In genomic region chr19:44111910-44112463, GRCh38 we compare ENCODE assay signal across 8 cellular contexts. TPM values are rescaled to one million over a fixed set of nuclear protein-coding genes. Genes with fewer than 3 reads are reported as not detected.
DNase-seq lines count a peak whose midpoint lies in the region; ATAC-seq, FAIRE-seq and TF ChIP-seq lines count a peak whose summit lies in the region.

No MANE protein-coding gene starts in this region.

- FAIRE-seq in A549 (lab: Jason Lieb, UNC): no peak

- TF ChIP-seq POLR2A in A549 (IDR thresholded peaks at IDR 0.05; ENCODE audit: low read length) (no peak), esophagus squamous epithelium (IDR thresholded peaks at IDR 0.05) (no peak), Peyer's patch (IDR thresholded peaks at IDR 0.05) (no peak)

- no peaks in the 10 kb centered on the region for H3K27me3 ChIP-seq in esophagus squamous epithelium
- H3K27me3 ChIP-seq in osteoblast (ENCODE audit: insufficient read depth, low read length): no peaks in the 10 kb centered on the region
- no peaks in the 10 kb centered on the region for H3K27me3 ChIP-seq in Peyer's patch

- peak overlapping the region; percentile 67 for H2AFZ ChIP-seq in osteoblast (ENCODE audit: low read length)

- ATAC-seq in A549 (no peak), GM19467 (IDR thresholded peaks at IDR 0.05; ENCODE audit: unreplicated experiment) (no peak)

- H3K27ac ChIP-seq in A549 (no peak overlapping the region), esophagus squamous epithelium (no peak overlapping the region), osteoblast (ENCODE audit: low read depth, low read length) (peak overlapping the region; percentile 66), Peyer's patch (no peak overlapping the region)

- no peak overlapping the region for H3K27ac Mint-ChIP-seq in T-helper 1 cell treated with Interleukin-12 subunit alpha and Interleukin-12 subunit beta and Interleukin-4 antibody, amounts not matched to agents 30 μg/mL and 1 μg/mL, for 36 hours

- H3K9me3 Mint-ChIP-seq in T-helper 1 cell treated with Interleukin-12 subunit alpha and Interleukin-12 subunit beta and Interleukin-4 antibody, amounts not matched to agents 30 μg/mL and 1 μg/mL, for 36 hours: peaks cover 46% of the 10 kb centered on the region

- POLR2A ChIA-PET in A549 (lab: Yijun Ruan, JAX): interaction anchor here (2.6 kb wide), 1 partner anchor 18 kb away, joined by 18 read pairs; the partner anchor contains the start of gene ZNF224

- H3K36me3 ChIP-seq in esophagus squamous epithelium (peaks cover 0 to 31% (median 5%) of the 10 kb centered on the region in 3 donors), osteoblast (ENCODE audit: insufficient read depth, low read length) (peaks cover 21% of the 10 kb centered on the region), Peyer's patch (peaks cover 0 to 18% (median 0%) of the 10 kb centered on the region in 3 donors)

- no peak for TF ChIP-seq RAD21 in A549 (conservative IDR thresholded peaks at IDR 0.05 in 1 of 2, IDR thresholded peaks at IDR 0.05 in 1 of 2)

- intact Hi-C loops in esophagus squamous epithelium (cut with DNase I): no loop called here

- H3K27me3 Mint-ChIP-seq in T-helper 1 cell treated with Interleukin-12 subunit alpha and Interleukin-12 subunit beta and Interleukin-4 antibody, amounts not matched to agents 30 μg/mL and 1 μg/mL, for 36 hours (ENCODE audit: low read depth): no peaks in the 10 kb centered on the region

- no peaks in the 10 kb centered on the region for H4K20me1 ChIP-seq in osteoblast (ENCODE audit: insufficient read depth, low read length)

- H3K9me3 ChIP-seq in A549: peaks cover 51% of the 10 kb centered on the region
- H3K9me3 ChIP-seq in esophagus squamous epithelium: peaks cover 7 to 41% (median 32%) of the 10 kb centered on the region in 3 donors
- H3K9me3 ChIP-seq in osteoblast (ENCODE audit: low read depth, low read length): peaks cover 15% of the 10 kb centered on the region
- peaks cover 0 to 26% (median 9%) of the 10 kb centered on the region in 4 donors for H3K9me3 ChIP-seq in Peyer's patch

- H3K4me3 Mint-ChIP-seq in T-helper 1 cell treated with Interleukin-12 subunit alpha and Interleukin-12 subunit beta and Interleukin-4 antibody, amounts not matched to agents 30 μg/mL and 1 μg/mL, for 36 hours: peak overlapping the region; percentile 74

- H3K36me3 Mint-ChIP-seq in T-helper 1 cell treated with Interleukin-12 subunit alpha and Interleukin-12 subunit beta and Interleukin-4 antibody, amounts not matched to agents 30 μg/mL and 1 μg/mL, for 36 hours (ENCODE audit: low read depth): peaks cover 34% of the 10 kb centered on the region

- H3K79me2 ChIP-seq in osteoblast (ENCODE audit: insufficient read depth, low read length): peaks cover 21% of the 10 kb centered on the region

- peak overlapping the region; percentile 83 for H3K4me2 ChIP-seq in A549
- peak overlapping the region; percentile 91 for H3K4me2 ChIP-seq in osteoblast (ENCODE audit: insufficient read depth, low read length)

- H3K4me1 ChIP-seq in A549 (no peaks in the 10 kb centered on the region), esophagus squamous epithelium (peaks cover 0 to 25% (median 17%) of the 10 kb centered on the region in 3 donors), osteoblast (ENCODE audit: insufficient read depth, low read length) (peaks cover 3% of the 10 kb centered on the region), Peyer's patch (peaks cover 0 to 19% (median 0%) of the 10 kb centered on the region in 4 donors)

- WGBS in A549 (ENCODE audit: missing lambda C conversion rate): 75% methylated on average over 17 of the region's 17 CpGs
- 14 to 22% methylated on average over 16 to 17 of the region's 17 CpGs for WGBS in esophagus squamous epithelium, 2 donors

- CTCF ChIA-PET in A549 (lab: Yijun Ruan, JAX): no interaction called here

- no peak for TF ChIP-seq EP300 in A549 (IDR thresholded peaks at IDR 0.05)

- no peak for DNase-seq in A549 (ENCODE audit: low read depth in 1 of 2, low spot score in 1 of 2)
- DNase-seq in GM12865 (ENCODE audit: low read depth): peak; percentile 22
- DNase-seq in esophagus squamous epithelium (lab: John Stamatoyannopoulos, UW): no peak
- peak; percentile 60 for DNase-seq in osteoblast (ENCODE audit: insufficient read length, low spot score, missing footprints)
- no peak for DNase-seq in stimulated activated CD8-positive, alpha-beta memory T cell treated with anti-CD3 and anti-CD28 coated beads, Interleukin-4, amount 100 ng/mL, for 48 hours
- DNase-seq in Peyer's patch: no peak

- no peak for TF ChIP-seq CTCF in A549 (IDR thresholded peaks at IDR 0.05)
- TF ChIP-seq CTCF in GM12865 (IDR thresholded peaks at IDR 0.05; ENCODE audit: insufficient read depth, low read depth, low read length, missing control alignments): no peak
- TF ChIP-seq CTCF in esophagus squamous epithelium (IDR thresholded peaks at IDR 0.05): no peak
- TF ChIP-seq CTCF in osteoblast (IDR thresholded peaks at IDR 0.05; ENCODE audit: extremely low read depth, low read depth, low read length): no peak
- TF ChIP-seq CTCF in Peyer's patch (IDR thresholded peaks at IDR 0.05): no peak

- peaks cover 18% of the 10 kb centered on the region for H3K4me1 Mint-ChIP-seq in T-helper 1 cell treated with Interleukin-12 subunit alpha and Interleukin-12 subunit beta and Interleukin-4 antibody, amounts not matched to agents 30 μg/mL and 1 μg/mL, for 36 hours (ENCODE audit: low read depth)

- H3K4me3 ChIP-seq in A549: peak overlapping the region; percentile 79; the same call in 2 of the 3 replicates
- H3K4me3 ChIP-seq in GM12865 (ENCODE audit: low read depth, low read length): peak overlapping the region; percentile 80
- H3K4me3 ChIP-seq in esophagus squamous epithelium: peak overlapping the region in 3 of 4 donors; percentile 64 to 86 (median 72)
- peak overlapping the region; percentile 81 for H3K4me3 ChIP-seq in osteoblast (ENCODE audit: insufficient read depth, low read length)
- H3K4me3 ChIP-seq in Peyer's patch: peak overlapping the region in 1 of 4 donors; percentile 62

TF ChIP-seq in A549, 52 proteins besides CTCF, POLR2A, EP300 and RAD21 (continues in another document):
- TF ChIP-seq MAZ (IDR thresholded peaks at IDR 0.05; ENCODE audit: borderline replicate concordance, low read depth, low read length): no peak
- no peak for TF ChIP-seq ESRRA (IDR thresholded peaks at IDR 0.05; ENCODE audit: borderline replicate concordance, low read length)
- TF ChIP-seq NPAS2 (CRISPR knock-in tag; IDR thresholded peaks at IDR 0.05; ENCODE audit: borderline replicate concordance): no peak
- no peak for TF ChIP-seq GATA3 (IDR thresholded peaks at IDR 0.05; ENCODE audit: borderline replicate concordance)
- no peak for TF ChIP-seq CHD2 (IDR thresholded peaks at IDR 0.05; ENCODE audit: low read length, partially characterized antibody)
- no peak for TF ChIP-seq HEYL (CRISPR knock-in tag; IDR thresholded peaks at IDR 0.05)
- no peak for TF ChIP-seq RFX5 (IDR thresholded peaks at IDR 0.05)
- no peak for TF ChIP-seq ZC3H11A (IDR thresholded peaks at IDR 0.05)
- no peak for TF ChIP-seq KDM5A (IDR thresholded peaks at IDR 0.05)
- no peak for TF ChIP-seq NR3C1 (IDR thresholded peaks at IDR 0.05)

RNA-seq across cellular contexts. Expression of gene ZNF225, which starts 1.2 kb away (rescaled TPM):
- polyA plus RNA-seq in A549 (2011; rRNA removed) (4.3 TPM in 2 replicates), A549 (2017; fragmentation: RNase III; extraction: RNeasy Plus Mini Kit Qiagen cat#74134 plus additional on column Dnase treatment) (3.3 to 3.7 TPM (median 3.3 TPM) in 3 replicates)
- polyA plus RNA-seq in A549 (2012; cell fraction: cytosol; rRNA removed): 0.47 and 0.49 TPM in 2 replicates
- polyA plus RNA-seq in A549 (2012; cell fraction: nucleus; rRNA removed): 0.52 and 0.89 TPM in 2 replicates
- 3.7 and 3.9 TPM in 2 replicates for polyA minus RNA-seq in A549 (2011; rRNA and poly(A)+ RNA removed)
- total RNA-seq in esophagus squamous epithelium (1 to 10 TPM; 1.2 to 3.1 (median 2.4) TPM), osteoblast (6.2 and 6.8 TPM in 2 replicates), Peyer's patch (10 to 100 TPM in 1 of 4 donors, 1 to 10 TPM in 3; 3.3 to 14.0 (median 5.1) TPM)

RNA-seq across cellular contexts. Expression of gene ZNF224, which starts 17.8 kb away (rescaled TPM):
- 22.3 and 25.0 TPM in 2 replicates for polyA plus RNA-seq in A549 (2011; rRNA removed)
- polyA plus RNA-seq in A549 (2012; cell fraction: cytosol; rRNA removed): 6.5 and 6.6 TPM in 2 replicates
- 10.3 and 14.1 TPM in 2 replicates for polyA plus RNA-seq in A549 (2012; cell fraction: nucleus; rRNA removed)
- 17.0 to 21.0 TPM (median 17.1 TPM) in 3 replicates for polyA plus RNA-seq in A549 (2017; fragmentation: RNase III; extraction: RNeasy Plus Mini Kit Qiagen cat#74134 plus additional on column Dnase treatment)
- 21.9 and 25.1 TPM in 2 replicates for polyA minus RNA-seq in A549 (2011; rRNA and poly(A)+ RNA removed)
- total RNA-seq in esophagus squamous epithelium: 10 to 100 TPM in 1 of 4 donors, 1 to 10 TPM in 3; 5.7 to 23.8 (median 8.2) TPM
- total RNA-seq in osteoblast: 32.6 and 36.8 TPM in 2 replicates
- 10 to 100 TPM; 29.8 to 60.5 (median 48.5) TPM for total RNA-seq in Peyer's patch

RNA-seq across cellular contexts. Expression of gene ZNF234, which starts 29.4 kb away (rescaled TPM):
- polyA plus RNA-seq in A549 (2011; rRNA removed) (5.8 and 6.2 TPM in 2 replicates), A549 (2017; fragmentation: RNase III; extraction: RNeasy Plus Mini Kit Qiagen cat#74134 plus additional on column Dnase treatment) (4.7 to 5.4 TPM (median 5.1 TPM) in 3 replicates)
- 1.0 and 1.2 TPM in 2 replicates for polyA plus RNA-seq in A549 (2012; cell fraction: cytosol; rRNA removed)
- 2.0 and 4.2 TPM in 2 replicates for polyA plus RNA-seq in A549 (2012; cell fraction: nucleus; rRNA removed)
- polyA minus RNA-seq in A549 (2011; rRNA and poly(A)+ RNA removed): 5.9 and 7.0 TPM in 2 replicates
- total RNA-seq in esophagus squamous epithelium (1 to 10 TPM in 3 of 4 donors, under 1 TPM in 1; 0.88 to 8.4 (median 3.4) TPM), osteoblast (14.8 and 15.9 TPM in 2 replicates), Peyer's patch (10 to 100 TPM in 2 of 4 donors, 1 to 10 TPM in 2; 4.2 to 14.9 (median 10.3) TPM)

RNA-seq across cellular contexts. Expression of gene ZNF284, which starts 40.0 kb away (rescaled TPM):
- polyA plus RNA-seq in A549 (2011; rRNA removed): 1.0 and 1.2 TPM in 2 replicates
- polyA plus RNA-seq in A549 (2012; cell fraction: cytosol; rRNA removed): 0.21 and 0.23 TPM in 2 replicates
- 0.19 and 0.37 TPM in 2 replicates for polyA plus RNA-seq in A549 (2012; cell fraction: nucleus; rRNA removed)
- polyA plus RNA-seq in A549 (2017; fragmentation: RNase III; extraction: RNeasy Plus Mini Kit Qiagen cat#74134 plus additional on column Dnase treatment): 0.81 to 1.1 TPM (median 1.0 TPM) in 3 replicates
- 1.6 and 1.7 TPM in 2 replicates for polyA minus RNA-seq in A549 (2011; rRNA and poly(A)+ RNA removed)
- 1 to 10 TPM in 2 of 4 donors, under 1 TPM in 2; 0.44 to 1.9 (median 0.80) TPM for total RNA-seq in esophagus squamous epithelium
- total RNA-seq in osteoblast: 3.8 and 4.3 TPM in 2 replicates
- total RNA-seq in Peyer's patch: 1 to 10 TPM; 1.6 to 2.9 (median 2.6) TPM

RNA-seq across cellular contexts. Expression of gene ZNF226, which starts 52.9 kb away (rescaled TPM):
- polyA plus RNA-seq in A549 (2011; rRNA removed): 46.3 and 53.2 TPM in 2 replicates
- 10.4 and 10.6 TPM in 2 replicates for polyA plus RNA-seq in A549 (2012; cell fraction: cytosol; rRNA removed)
- 5.0 and 9.9 TPM in 2 replicates for polyA plus RNA-seq in A549 (2012; cell fraction: nucleus; rRNA removed)
- polyA plus RNA-seq in A549 (2017; fragmentation: RNase III; extraction: RNeasy Plus Mini Kit Qiagen cat#74134 plus additional on column Dnase treatment): 26.8 to 27.6 TPM (median 27.2 TPM) in 3 replicates
- 11.6 and 14.3 TPM in 2 replicates for polyA minus RNA-seq in A549 (2011; rRNA and poly(A)+ RNA removed)
- 10 to 100 TPM in 3 of 4 donors, 1 to 10 TPM in 1; 9.9 to 23.8 (median 12.9) TPM for total RNA-seq in esophagus squamous epithelium
- 17.4 and 19.4 TPM in 2 replicates for total RNA-seq in osteoblast
- total RNA-seq in Peyer's patch: 10 to 100 TPM; 21.3 to 25.6 (median 23.2) TPM

Comparison
In these comparisons a context has a peak if more than half of its experiments do, and no peak if none do; other contexts are left out.
1. DNase-seq: peak in GM12865 (single experiment) and osteoblast (single experiment); none in A549 (0 of 2), esophagus squamous epithelium (single experiment), stimulated activated CD8-positive, alpha-beta memory T cell treated with anti-CD3 and anti-CD28 coated beads, Interleukin-4, amount 100 ng/mL, for 48 hours (single experiment) and Peyer's patch (0 of 3).